In the genomic region with DNA sequence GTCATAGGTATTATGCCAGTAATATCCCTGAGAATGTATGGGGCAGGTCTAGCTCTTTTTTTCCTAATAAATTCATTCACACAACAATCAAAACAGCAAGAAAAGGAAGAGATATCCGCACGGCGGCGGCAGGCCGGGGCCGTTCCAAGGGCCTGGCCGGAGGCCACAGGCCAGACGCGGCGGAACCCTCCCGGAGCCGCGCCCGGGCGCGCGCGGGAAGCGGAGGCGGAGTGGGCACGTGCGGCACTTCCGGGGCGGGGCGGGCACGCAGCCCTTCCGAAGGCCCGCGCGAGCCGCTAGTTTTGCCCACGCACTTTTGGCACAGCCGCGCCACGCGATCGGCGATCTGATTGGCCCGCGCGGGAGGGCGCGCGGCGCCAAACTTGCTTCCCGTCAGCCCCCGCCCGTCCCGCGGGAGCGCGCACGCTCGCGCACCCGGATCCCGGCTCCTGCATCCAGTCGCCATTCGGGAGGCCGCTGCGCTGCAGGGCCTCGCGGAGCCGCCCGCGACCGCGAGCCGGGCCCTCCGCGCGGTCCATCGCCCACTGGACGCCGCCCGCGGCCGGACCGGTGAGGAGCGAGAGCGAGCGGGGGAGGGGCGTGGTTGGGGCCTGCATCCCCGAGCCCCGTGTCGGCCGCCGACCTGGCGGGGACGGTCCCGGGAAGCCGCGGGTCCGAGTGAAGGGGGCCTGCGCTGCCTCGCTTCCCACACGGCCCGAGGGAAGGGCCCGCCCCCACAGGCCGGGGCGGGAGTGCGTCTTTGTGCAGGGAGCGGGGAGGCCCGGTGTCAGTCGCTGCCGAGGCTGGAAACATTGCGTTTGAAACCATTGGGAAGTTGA, we compare ENCODE assay signal across 8 cellular contexts. TPM values are rescaled to one million over a fixed set of nuclear protein-coding genes. Genes with fewer than 3 reads are reported as not detected.
DNase-seq lines count a peak whose midpoint lies in the region; ATAC-seq, FAIRE-seq and TF ChIP-seq lines count a peak whose summit lies in the region.

A gene with protein sequence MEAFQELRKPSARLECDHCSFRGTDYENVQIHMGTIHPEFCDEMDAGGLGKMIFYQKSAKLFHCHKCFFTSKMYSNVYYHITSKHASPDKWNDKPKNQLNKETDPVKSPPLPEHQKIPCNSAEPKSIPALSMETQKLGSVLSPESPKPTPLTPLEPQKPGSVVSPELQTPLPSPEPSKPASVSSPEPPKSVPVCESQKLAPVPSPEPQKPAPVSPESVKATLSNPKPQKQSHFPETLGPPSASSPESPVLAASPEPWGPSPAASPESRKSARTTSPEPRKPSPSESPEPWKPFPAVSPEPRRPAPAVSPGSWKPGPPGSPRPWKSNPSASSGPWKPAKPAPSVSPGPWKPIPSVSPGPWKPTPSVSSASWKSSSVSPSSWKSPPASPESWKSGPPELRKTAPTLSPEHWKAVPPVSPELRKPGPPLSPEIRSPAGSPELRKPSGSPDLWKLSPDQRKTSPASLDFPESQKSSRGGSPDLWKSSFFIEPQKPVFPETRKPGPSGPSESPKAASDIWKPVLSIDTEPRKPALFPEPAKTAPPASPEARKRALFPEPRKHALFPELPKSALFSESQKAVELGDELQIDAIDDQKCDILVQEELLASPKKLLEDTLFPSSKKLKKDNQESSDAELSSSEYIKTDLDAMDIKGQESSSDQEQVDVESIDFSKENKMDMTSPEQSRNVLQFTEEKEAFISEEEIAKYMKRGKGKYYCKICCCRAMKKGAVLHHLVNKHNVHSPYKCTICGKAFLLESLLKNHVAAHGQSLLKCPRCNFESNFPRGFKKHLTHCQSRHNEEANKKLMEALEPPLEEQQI (plus strand): TSS at position 430 of the 839 bp plus-strand sequence. CDS start 9,340 bp downstream, outside the sequence.

- DNase-seq in GM12892 (ENCODE audit: insufficient read length) (peak; percentile 80), NCI-H1417 treated with DMSO at 0.1 percent for 48 hours (lab: John Stamatoyannopoulos, UW) (peak; percentile 87), T follicular helper cell (ENCODE audit: low read depth) (peak; percentile 82), adipocyte (ENCODE audit: low read depth) (peak; percentile 99), cardiac muscle cell (ENCODE audit: low read depth in 1 of 2, low spot score in 1 of 2) (peak; percentile 96 to 98), tibial artery (peak; percentile 93 to 98)

- H3K4me3 ChIP-seq in adipocyte (ENCODE audit: low read length): peak within 1 kb of the TSS; percentile 89
- H3K4me3 ChIP-seq in cardiac muscle cell: peak within 1 kb of the TSS; percentile 65
- peak within 1 kb of the TSS; percentile 74 for H3K4me3 ChIP-seq in parathyroid adenoma (ENCODE audit: low read depth, low read length)
- peak within 1 kb of the TSS; percentile 69 to 85 for H3K4me3 ChIP-seq in tibial artery

- H3K4me2 ChIP-seq in parathyroid adenoma (ENCODE audit: low read length): peak within 1 kb of the TSS; percentile 86

- H3K27me3 ChIP-seq in adipocyte (replicated peaks; ENCODE audit: control insufficient read depth, insufficient read depth, low read length) (no peaks in the 10 kb centered on the region), cardiac muscle cell (no peaks in the 10 kb centered on the region), parathyroid adenoma (ENCODE audit: control insufficient read depth, insufficient read depth, low read length) (no peaks in the 10 kb centered on the region), tibial artery (no peaks in the 10 kb centered on the region)

- H3K9ac ChIP-seq in adipocyte (ENCODE audit: low read length) (peak within 1 kb of the TSS; percentile 89), parathyroid adenoma (no peak within 1 kb of the TSS)

- H3K4me1 ChIP-seq in adipocyte (ENCODE audit: control insufficient read depth, insufficient read depth, low read length) (peaks cover 44% of the 10 kb centered on the region), cardiac muscle cell (ENCODE audit: low read depth) (peaks cover 22% of the 10 kb centered on the region), parathyroid adenoma (no peaks in the 10 kb centered on the region), tibial artery (peaks cover 0 to 49% (median 35%) of the 10 kb centered on the region in 4 donors)

- H2AFZ ChIP-seq in parathyroid adenoma: peak within 1 kb of the TSS; percentile 74

- TF ChIP-seq POLR2A in GM12892 (IDR thresholded peaks at IDR 0.05; ENCODE audit: low read depth, low read length): peak; percentile 91; the same call in 1 of the 2 replicates

- intact Hi-C loops in tibial artery (cut with DNase I; ENCODE audit: low total_unique reads): no loop called here

- FAIRE-seq in GM12892 (lab: Jason Lieb, UNC): peak; percentile 99

- no peaks in the 10 kb centered on the region for H3K9me3 ChIP-seq in adipocyte (ENCODE audit: control insufficient read depth, low read length)
- no peaks in the 10 kb centered on the region for H3K9me3 ChIP-seq in cardiac muscle cell (ENCODE audit: low read depth)
- no peaks in the 10 kb centered on the region for H3K9me3 ChIP-seq in parathyroid adenoma (ENCODE audit: control insufficient read depth, low read length)
- H3K9me3 ChIP-seq in tibial artery: no peaks in the 10 kb centered on the region

- peak; percentile 90 for ATAC-seq in HG02798 (IDR thresholded peaks at IDR 0.05; ENCODE audit: poor library complexity, unreplicated experiment)

- TF ChIP-seq CTCF in cardiac muscle cell (IDR thresholded peaks at IDR 0.05; ENCODE audit: low read depth, low read length): no peak
- no peak for TF ChIP-seq CTCF in parathyroid adenoma (IDR thresholded peaks at IDR 0.05)
- TF ChIP-seq CTCF in tibial artery (IDR thresholded peaks at IDR 0.05): no peak

- H3K36me3 ChIP-seq in adipocyte (ENCODE audit: control insufficient read depth, insufficient read depth, low read length, severe bottlenecking): no peaks in the 10 kb centered on the region
- H3K36me3 ChIP-seq in cardiac muscle cell: no peaks in the 10 kb centered on the region
- H3K36me3 ChIP-seq in parathyroid adenoma (ENCODE audit: control insufficient read depth, insufficient read depth, low read length): no peaks in the 10 kb centered on the region
- H3K36me3 ChIP-seq in tibial artery: no peaks in the 10 kb centered on the region

- H3K27ac ChIP-seq in cardiac muscle cell: peak within 1 kb of the TSS; percentile 93
- H3K27ac ChIP-seq in parathyroid adenoma: peak within 1 kb of the TSS; percentile 87
- H3K27ac ChIP-seq in tibial artery: peak within 1 kb of the TSS; percentile 83 to 89

- peaks cover 10% of the 10 kb centered on the region for H3K79me2 ChIP-seq in parathyroid adenoma

RNA-seq across cellular contexts. Expression of the gene that starts here (rescaled TPM):
- 21.3 TPM for polyA plus RNA-seq in GM12892 (2012; ENCODE audit: missing spikeins)
- total RNA-seq in cardiac muscle cell: 16.1 and 20.9 TPM in 2 replicates
- polyA plus RNA-seq in cardiac muscle cell: 12.1 and 24.0 TPM in 2 replicates

Comparison
In these comparisons a context has a peak if more than half of its experiments do, and no peak if none do; other contexts are left out.
1. Peak in every context shown above with its lines: DNase-seq, ATAC-seq, H3K4me3 ChIP-seq and H3K27ac ChIP-seq.